25 cellular contexts compared by ENCODE assay signal in the genomic region with DNA sequence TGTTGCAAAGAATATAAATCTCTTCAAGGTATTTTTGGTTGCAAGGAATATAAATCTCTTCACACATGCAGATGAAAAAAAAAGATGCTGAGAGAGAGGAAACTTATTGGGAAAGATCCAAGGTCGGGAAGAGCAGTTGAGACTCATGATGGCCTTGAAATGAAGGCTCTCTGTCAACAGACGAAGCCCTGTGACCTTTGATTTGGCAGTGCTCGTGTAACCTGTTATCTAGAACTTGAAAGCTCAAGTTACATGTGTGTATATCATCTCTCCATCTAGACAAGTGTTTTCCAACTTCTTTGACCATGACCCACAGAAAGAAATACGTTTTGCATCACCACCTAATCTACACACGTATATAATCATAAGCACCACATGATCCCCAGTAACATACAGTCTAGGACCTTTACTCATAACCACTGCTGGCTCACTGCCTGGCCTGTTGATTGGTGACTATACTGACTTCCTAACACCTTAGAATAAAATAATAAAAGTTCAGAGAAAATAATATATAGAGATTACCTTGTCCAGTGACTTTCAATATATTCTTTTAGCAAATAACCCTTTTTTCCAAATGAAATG.
"Had no signal": no experiment of that assay in that cellular context is flagged by ENCODE, and none has a peak within 500 bp of the region (broad histone marks: within the 10 kb centered on the region; RNA-seq: fewer than 3 reads in every experiment).

No MANE protein-coding gene starts in this region.

- ATAC-seq: activated CD4-positive, alpha-beta T cell treated with anti-CD3 and anti-CD28 coated beads for 36 hours; heart right ventricle; left colon; naive thymus-derived CD4-positive, alpha-beta T cell; stimulated activated naive CD8-positive, alpha-beta T cell treated with anti-CD3 and anti-CD28 coated beads, Interleukin-15, Interleukin-2, amounts not matched to agents 100 U/mL and 50 U/mL, for 24 hours had no signal

- H3K27me3 ChIP-seq: heart right ventricle, right atrium auricular region, upper lobe of left lung had no signal

- H3K4me1 ChIP-seq: prostate gland, right atrium auricular region, upper lobe of left lung had no signal

- H3K9me3 ChIP-seq: heart right ventricle, prostate gland, right atrium auricular region, upper lobe of left lung had no signal

- DNase-seq: activated B cell treated with CpG ODN at 0.5 μM for 24 hours; activated CD4-positive, alpha-beta T cell treated with anti-CD3 and anti-CD28 coated beads for 36 hours; activated CD4-positive, alpha-beta T cell treated with anti-CD3 and anti-CD28 coated beads, Interleukin-2, amount 50 U/mL, for 4 hours; activated CD8-positive, alpha-beta memory T cell treated with anti-CD3 and anti-CD28 coated beads for 24 hours; activated CD8-positive, alpha-beta memory T cell treated with anti-CD3 and anti-CD28 coated beads, Interleukin-2, amount 50 U/mL, for 4 hours; activated naive CD4-positive, alpha-beta T cell treated with Interleukin-2 at 50 U/mL for 16 hours; activated naive CD8-positive, alpha-beta T cell treated with anti-CD3 and anti-CD28 coated beads for 36 hours; activated T-cell treated with anti-CD3 and anti-CD28 coated beads, Interleukin-2, amount 50 U/mL, for 48 hours; amygdala; cerebellar nuclear complex; cortex of kidney; foreskin fibroblast; heart right ventricle; left colon; naive thymus-derived CD4-positive, alpha-beta T cell; stimulated activated CD4-positive, alpha-beta T cell treated with anti-CD3 and anti-CD28 coated beads, Interleukin-12 subunit alpha, Interleukin-12 subunit beta, amount 100 ng/mL, for 4 hours; stimulated activated CD4-positive, alpha-beta T cell treated with anti-CD3 and anti-CD28 coated beads, Interleukin-4, amount 100 ng/mL, for 4 hours; stimulated activated naive CD8-positive, alpha-beta T cell treated with anti-CD3 and anti-CD28 coated beads, Interleukin-15, Interleukin-2, amounts not matched to agents 100 U/mL and 50 U/mL, for 24 hours; T1000; upper lobe of left lung had no signal

- H3K4me3 ChIP-seq: heart right ventricle, lung, prostate gland, right atrium auricular region, upper lobe of left lung had no signal

- FAIRE-seq: endometrium, keratinocyte had no signal

- H3K27ac ChIP-seq: heart right ventricle, prostate gland, right atrium auricular region, upper lobe of left lung had no signal

- H3K36me3 ChIP-seq: heart right ventricle, prostate gland, right atrium auricular region, upper lobe of left lung had no signal
